ENCODE assay signal across 8 cellular contexts in genomic region chr3:13002398-13003124, GRCh38.
DNase-seq lines count a peak whose midpoint lies in the region; ATAC-seq and TF ChIP-seq lines count a peak whose summit lies in the region.

No MANE protein-coding gene starts in this region.

- peak overlapping the region; percentile 68 for H3K27ac Mint-ChIP-seq in activated naive CD8-positive, alpha-beta T cell treated with anti-CD3 and anti-CD28 coated beads for 36 hours

- no peaks in the 10 kb centered on the region for H3K27me3 Mint-ChIP-seq in activated naive CD8-positive, alpha-beta T cell treated with anti-CD3 and anti-CD28 coated beads for 36 hours

- peak; percentile 53 for ATAC-seq in GM21367 (IDR thresholded peaks at IDR 0.05; ENCODE audit: unreplicated experiment)
- ATAC-seq in HG03457 (IDR thresholded peaks at IDR 0.05; ENCODE audit: unreplicated experiment), result peak; percentile 34

- H3K9me3 Mint-ChIP-seq in activated naive CD8-positive, alpha-beta T cell treated with anti-CD3 and anti-CD28 coated beads for 36 hours, result no peaks in the 10 kb centered on the region

- peak overlapping the region; percentile 26 for H3K4me3 Mint-ChIP-seq in activated naive CD8-positive, alpha-beta T cell treated with anti-CD3 and anti-CD28 coated beads for 36 hours

- peaks cover 54% of the 10 kb centered on the region for H3K4me1 Mint-ChIP-seq in activated naive CD8-positive, alpha-beta T cell treated with anti-CD3 and anti-CD28 coated beads for 36 hours

- peaks cover 19% of the 10 kb centered on the region for H3K36me3 Mint-ChIP-seq in activated naive CD8-positive, alpha-beta T cell treated with anti-CD3 and anti-CD28 coated beads for 36 hours

- DNase-seq in GM10266 (ENCODE audit: extremely low spot score) (peak; percentile 57), GM03348 (ENCODE audit: low spot score) (no peak), NCI-H1092 (lab: John Stamatoyannopoulos, UW) (no peak), DMS53 (lab: John Stamatoyannopoulos, UW) (no peak), SK-N-DZ (ENCODE audit: low spot score) (no peak)
- no peak for DNase-seq in activated naive CD8-positive, alpha-beta T cell treated with anti-CD3 and anti-CD28 coated beads for 36 hours

- no peak for TF ChIP-seq CTCF in GM10266 (IDR thresholded peaks at IDR 0.05; ENCODE audit: control insufficient read depth, insufficient read depth, low read depth, missing control alignments)
